2 cellular contexts compared by ENCODE assay signal in the genomic region with DNA sequence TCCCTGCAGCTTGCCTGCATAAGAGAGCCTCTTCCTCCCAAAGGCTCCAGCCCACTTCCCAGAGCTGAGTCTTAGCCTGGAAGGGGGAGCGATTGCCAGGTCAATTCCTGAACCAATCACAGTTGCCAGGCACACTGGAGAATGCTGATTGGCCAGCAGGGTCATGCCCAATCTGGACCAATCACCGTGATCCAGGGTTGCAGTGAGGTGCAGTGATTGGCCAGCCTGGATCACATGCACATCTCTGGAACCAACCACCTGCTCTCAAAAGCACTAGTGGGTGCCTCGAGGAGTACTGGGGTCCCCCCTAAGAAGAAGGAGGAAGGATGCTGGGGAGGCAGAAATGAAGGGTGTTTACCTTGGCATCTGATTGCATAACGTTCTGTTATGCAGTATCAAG.
TF ChIP-seq lines count a peak whose summit lies in the region.

No MANE protein-coding gene starts in this region.

TF ChIP-seq in HCT116, 20 proteins besides CTCF, POLR2A, EP300 and RAD21:
- no peak for TF ChIP-seq POLR2AphosphoS5 (IDR thresholded peaks at IDR 0.05; ENCODE audit: low read depth, low read length)

TF ChIP-seq in K562, 482 proteins besides CTCF, POLR2A, EP300 and RAD21:
- TF ChIP-seq ZBTB49 (CRISPR knock-in tag; IDR thresholded peaks at IDR 0.05; ENCODE audit: borderline replicate concordance) (no peak), PML (IDR thresholded peaks at IDR 0.05; ENCODE audit: low read length) (no peak), JUN (IDR thresholded peaks at IDR 0.05; ENCODE audit: borderline replicate concordance, low read depth, low read length) (no peak), JUN (CRISPR knock-in tag; IDR thresholded peaks at IDR 0.05; ENCODE audit: borderline replicate concordance) (no peak), MCM3 (IDR thresholded peaks at IDR 0.05) (no peak), LARP7 (IDR thresholded peaks at IDR 0.05) (no peak), NCOA2 (IDR thresholded peaks at IDR 0.05; ENCODE audit: partially characterized antibody in 2 of 2) (no peak), USF2 (CRISPR knock-in tag; IDR thresholded peaks at IDR 0.05) (peak; percentile 77), STAT5B (CRISPR knock-in tag; IDR thresholded peaks at IDR 0.05) (no peak), XRCC3 (IDR thresholded peaks at IDR 0.05) (no peak), BRCA1 (IDR thresholded peaks at IDR 0.05) (no peak), BRCA1 (CRISPR knock-in tag; IDR thresholded peaks at IDR 0.05) (no peak), NFYB (IDR thresholded peaks at IDR 0.05; ENCODE audit: extremely low read depth, insufficient read length) (peak; percentile 34), FOXM1 (IDR thresholded peaks at IDR 0.05; ENCODE audit: low read depth) (no peak), FOXM1 (CRISPR knock-in tag; IDR thresholded peaks at IDR 0.05; ENCODE audit: low read depth) (no peak), KDM1A (IDR thresholded peaks at IDR 0.05) (0 out of 4 replicates have a peak, but pooled peaks have one; percentile 19 to 26), FOS (IDR thresholded peaks at IDR 0.05; ENCODE audit: extremely low read depth, insufficient read length) (peak; percentile 26), RAD51 (IDR thresholded peaks at IDR 0.05; ENCODE audit: borderline replicate concordance, low read depth) (peak; percentile 61; the same call in 1 of the 2 replicates), ZNF766 (CRISPR knock-in tag; conservative IDR thresholded peaks at IDR 0.05) (no peak)
- TF ChIP-seq, protein P1, sequence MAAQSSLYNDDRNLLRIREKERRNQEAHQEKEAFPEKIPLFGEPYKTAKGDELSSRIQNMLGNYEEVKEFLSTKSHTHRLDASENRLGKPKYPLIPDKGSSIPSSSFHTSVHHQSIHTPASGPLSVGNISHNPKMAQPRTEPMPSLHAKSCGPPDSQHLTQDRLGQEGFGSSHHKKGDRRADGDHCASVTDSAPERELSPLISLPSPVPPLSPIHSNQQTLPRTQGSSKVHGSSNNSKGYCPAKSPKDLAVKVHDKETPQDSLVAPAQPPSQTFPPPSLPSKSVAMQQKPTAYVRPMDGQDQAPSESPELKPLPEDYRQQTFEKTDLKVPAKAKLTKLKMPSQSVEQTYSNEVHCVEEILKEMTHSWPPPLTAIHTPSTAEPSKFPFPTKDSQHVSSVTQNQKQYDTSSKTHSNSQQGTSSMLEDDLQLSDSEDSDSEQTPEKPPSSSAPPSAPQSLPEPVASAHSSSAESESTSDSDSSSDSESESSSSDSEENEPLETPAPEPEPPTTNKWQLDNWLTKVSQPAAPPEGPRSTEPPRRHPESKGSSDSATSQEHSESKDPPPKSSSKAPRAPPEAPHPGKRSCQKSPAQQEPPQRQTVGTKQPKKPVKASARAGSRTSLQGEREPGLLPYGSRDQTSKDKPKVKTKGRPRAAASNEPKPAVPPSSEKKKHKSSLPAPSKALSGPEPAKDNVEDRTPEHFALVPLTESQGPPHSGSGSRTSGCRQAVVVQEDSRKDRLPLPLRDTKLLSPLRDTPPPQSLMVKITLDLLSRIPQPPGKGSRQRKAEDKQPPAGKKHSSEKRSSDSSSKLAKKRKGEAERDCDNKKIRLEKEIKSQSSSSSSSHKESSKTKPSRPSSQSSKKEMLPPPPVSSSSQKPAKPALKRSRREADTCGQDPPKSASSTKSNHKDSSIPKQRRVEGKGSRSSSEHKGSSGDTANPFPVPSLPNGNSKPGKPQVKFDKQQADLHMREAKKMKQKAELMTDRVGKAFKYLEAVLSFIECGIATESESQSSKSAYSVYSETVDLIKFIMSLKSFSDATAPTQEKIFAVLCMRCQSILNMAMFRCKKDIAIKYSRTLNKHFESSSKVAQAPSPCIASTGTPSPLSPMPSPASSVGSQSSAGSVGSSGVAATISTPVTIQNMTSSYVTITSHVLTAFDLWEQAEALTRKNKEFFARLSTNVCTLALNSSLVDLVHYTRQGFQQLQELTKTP (IDR thresholded peaks at IDR 0.05; ENCODE audit: low read depth in 1 of 2, partially characterized antibody in 2 of 2) = no peak
- TF ChIP-seq, protein P2, sequence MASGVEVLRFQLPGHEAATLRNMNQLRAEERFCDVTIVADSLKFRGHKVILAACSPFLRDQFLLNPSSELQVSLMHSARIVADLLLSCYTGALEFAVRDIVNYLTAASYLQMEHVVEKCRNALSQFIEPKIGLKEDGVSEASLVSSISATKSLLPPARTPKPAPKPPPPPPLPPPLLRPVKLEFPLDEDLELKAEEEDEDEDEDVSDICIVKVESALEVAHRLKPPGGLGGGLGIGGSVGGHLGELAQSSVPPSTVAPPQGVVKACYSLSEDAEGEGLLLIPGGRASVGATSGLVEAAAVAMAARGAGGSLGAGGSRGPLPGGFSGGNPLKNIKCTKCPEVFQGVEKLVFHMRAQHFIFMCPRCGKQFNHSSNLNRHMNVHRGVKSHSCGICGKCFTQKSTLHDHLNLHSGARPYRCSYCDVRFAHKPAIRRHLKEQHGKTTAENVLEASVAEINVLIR (CRISPR knock-in tag; IDR thresholded peaks at IDR 0.05) = no peak
- TF ChIP-seq, protein P3, sequence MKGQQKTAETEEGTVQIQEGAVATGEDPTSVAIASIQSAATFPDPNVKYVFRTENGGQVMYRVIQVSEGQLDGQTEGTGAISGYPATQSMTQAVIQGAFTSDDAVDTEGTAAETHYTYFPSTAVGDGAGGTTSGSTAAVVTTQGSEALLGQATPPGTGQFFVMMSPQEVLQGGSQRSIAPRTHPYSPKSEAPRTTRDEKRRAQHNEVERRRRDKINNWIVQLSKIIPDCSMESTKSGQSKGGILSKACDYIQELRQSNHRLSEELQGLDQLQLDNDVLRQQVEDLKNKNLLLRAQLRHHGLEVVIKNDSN (CRISPR knock-in tag; IDR thresholded peaks at IDR 0.05) = peak; percentile 71
